In the genomic region with DNA sequence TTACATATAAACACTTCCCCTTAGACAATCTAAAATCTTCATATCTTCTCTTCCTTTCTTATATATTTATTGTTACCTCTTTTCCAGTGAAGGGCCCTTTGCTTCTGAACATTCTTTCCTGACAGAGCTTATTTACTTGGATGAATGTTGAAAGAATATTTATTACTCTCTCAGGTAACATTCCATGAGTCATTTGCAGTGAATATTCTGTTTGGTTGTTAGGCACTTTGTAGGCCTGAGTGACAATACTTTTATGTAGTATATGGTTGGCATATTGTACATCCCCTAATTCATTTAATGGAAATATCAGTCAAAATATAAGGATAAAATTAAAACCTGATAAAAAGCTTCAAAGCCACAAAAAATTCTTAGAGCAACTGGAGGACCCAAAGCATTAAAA, we compare ENCODE assay signal across 25 cellular contexts.
"Had no signal": no experiment of that assay in that cellular context is flagged by ENCODE, and none has a peak within 500 bp of the region (broad histone marks: within the 10 kb centered on the region; RNA-seq: fewer than 3 reads in every experiment).

No MANE protein-coding gene starts in this region.

- H3K4me1 ChIP-seq: esophagus muscularis mucosa, gastroesophageal sphincter, left ventricle myocardium inferior, lower lobe of right lung, prostate gland, right lobe of liver, spleen, upper lobe of right lung had no signal

- H3K36me3 ChIP-seq: esophagus muscularis mucosa, gastroesophageal sphincter, left ventricle myocardium inferior, lower lobe of right lung, pancreas, prostate gland, right lobe of liver, spleen, tibial artery, upper lobe of right lung, vagina had no signal

- H3K27me3 ChIP-seq: esophagus muscularis mucosa, gastroesophageal sphincter, pancreas, right lobe of liver, spleen, tibial artery, upper lobe of right lung, vagina had no signal

- H3K27me3 Mint-ChIP-seq: naive B cell; stimulated activated memory B cell treated with anti-CD40 and anti-IgM and Interleukin-4, amounts not matched to agents 10 μg/mL and 1 μg/mL and 100 μg/mL, for 72 hours; stimulated activated naive CD8-positive, alpha-beta T cell treated with anti-CD3 and anti-CD28 coated beads, Interleukin-15, Interleukin-2, amounts not matched to agents 100 ng/mL and 50 ng/mL, for 24 hours had no signal

- ATAC-seq: gastroesophageal sphincter; left cardiac atrium; pancreas; right lobe of liver; stimulated activated memory B cell treated with anti-CD40 and anti-IgM and Interleukin-4, amounts not matched to agents 10 μg/mL and 1 μg/mL and 100 μg/mL, for 72 hours had no signal

- H3K27ac ChIP-seq: coronary artery, esophagus muscularis mucosa, gastroesophageal sphincter, left ventricle myocardium inferior, lower lobe of right lung, pancreas, prostate gland, right lobe of liver, spleen, tibial artery, upper lobe of right lung, vagina had no signal

- H3K4me3 ChIP-seq: coronary artery, esophagus muscularis mucosa, gastroesophageal sphincter, left ventricle myocardium inferior, lower lobe of right lung, pancreas, prostate gland, right lobe of liver, spleen, tibial artery, upper lobe of right lung, vagina had no signal

- DNase-seq: effector CD4-positive, alpha-beta T cell; endodermal cell; immature natural killer cell; left cardiac atrium; left ventricle myocardium inferior; lower lobe of right lung; naive B cell; occipital lobe; pancreas; retina; right lobe of liver; spleen; stimulated activated CD4-positive, alpha-beta T cell treated with anti-CD3 and anti-CD28 coated beads, Interleukin-15, amount 100 ng/mL, for 24 hours; stimulated activated CD4-positive, alpha-beta T cell treated with anti-CD3 and anti-CD28 coated beads, Interleukin-1b, Interleukin-23, amount 100 ng/mL, for 48 hours; stimulated activated CD4-positive, alpha-beta T cell treated with anti-CD3 and anti-CD28 coated beads, Interleukin-4, amount 100 ng/mL, for 24 hours; tibial artery; upper lobe of right lung had no signal

- H3K27ac Mint-ChIP-seq: endodermal cell; immature natural killer cell; naive B cell; nephron; stimulated activated memory B cell treated with anti-CD40 and anti-IgM and Interleukin-4, amounts not matched to agents 10 μg/mL and 1 μg/mL and 100 μg/mL, for 72 hours; stimulated activated naive CD8-positive, alpha-beta T cell treated with anti-CD3 and anti-CD28 coated beads, Interleukin-15, Interleukin-2, amounts not matched to agents 100 ng/mL and 50 ng/mL, for 24 hours had no signal

- H3K4me1 Mint-ChIP-seq: immature natural killer cell; naive B cell; stimulated activated memory B cell treated with anti-CD40 and anti-IgM and Interleukin-4, amounts not matched to agents 10 μg/mL and 1 μg/mL and 100 μg/mL, for 72 hours had no signal

- H3K4me3 Mint-ChIP-seq: endodermal cell; immature natural killer cell; naive B cell; nephron; stimulated activated memory B cell treated with anti-CD40 and anti-IgM and Interleukin-4, amounts not matched to agents 10 μg/mL and 1 μg/mL and 100 μg/mL, for 72 hours; stimulated activated naive CD8-positive, alpha-beta T cell treated with anti-CD3 and anti-CD28 coated beads, Interleukin-15, Interleukin-2, amounts not matched to agents 100 ng/mL and 50 ng/mL, for 24 hours had no signal

- H3K9me3 ChIP-seq: pancreas, prostate gland, right lobe of liver, vagina had no signal
